ENCODE assay signal across 13 cellular contexts in the genomic region with DNA sequence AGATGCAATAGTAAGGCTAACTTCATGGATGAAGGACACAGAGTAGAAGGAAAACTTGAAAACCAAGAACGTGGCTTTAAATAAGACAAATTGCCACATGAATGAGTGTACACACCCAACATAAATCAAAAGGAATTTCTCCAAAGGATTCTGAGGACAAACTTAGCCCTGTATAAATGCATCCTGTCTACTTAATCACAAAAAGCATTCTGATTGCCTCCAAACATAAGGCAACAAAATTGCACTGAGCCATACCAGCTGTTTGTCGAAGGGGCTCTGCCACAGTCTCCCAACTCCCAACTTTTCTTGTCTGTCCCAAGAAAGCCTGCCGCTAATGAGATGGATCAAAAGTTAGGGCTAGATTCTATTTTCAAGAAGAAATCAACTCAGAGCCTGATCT.
DNase-seq lines count a peak whose midpoint lies in the region; ATAC-seq, FAIRE-seq and TF ChIP-seq lines count a peak whose summit lies in the region.
"Had no signal": no experiment of that assay in that cellular context is flagged by ENCODE, and none has a peak within 500 bp of the region (broad histone marks: within the 10 kb centered on the region; RNA-seq: fewer than 3 reads in every experiment).

No MANE protein-coding gene starts in this region.

- WGBS in body of pancreas, 2 donors = 51 to 66% methylated on average over 3 of the region's 3 CpGs
- 54% methylated on average over 3 of the region's 3 CpGs for WGBS in smooth muscle cell (ENCODE audit: low lambda C conversion rate)
- WGBS in testis, 2 donors = 59 to 70% methylated on average over 3 of the region's 3 CpGs

- H3F3A ChIP-seq in smooth muscle cell (ENCODE audit: low read depth) = peaks cover 31% of the 10 kb centered on the region

- TF ChIP-seq CTCF in body of pancreas (IDR thresholded peaks at IDR 0.05) (no peak), kidney (IDR thresholded peaks at IDR 0.05; ENCODE audit: borderline replicate concordance, extremely low read depth, insufficient read depth) (no peak), smooth muscle cell (IDR thresholded peaks at IDR 0.05; ENCODE audit: borderline replicate concordance, insufficient read depth, poor library complexity, severe bottlenecking) (no peak), testis (IDR thresholded peaks at IDR 0.05) (no peak)

- no peaks in the 10 kb centered on the region for H3K9me3 ChIP-seq in HUES48 (ENCODE audit: control insufficient read depth, insufficient read depth, low read length)
- no peaks in the 10 kb centered on the region for H3K9me3 ChIP-seq in body of pancreas
- no peaks in the 10 kb centered on the region for H3K9me3 ChIP-seq in kidney (ENCODE audit: control insufficient read depth in 1 of 2, low read length in 2 of 2)
- no peaks in the 10 kb centered on the region for H3K9me3 ChIP-seq in smooth muscle cell (replicated peaks; ENCODE audit: low read depth)
- H3K9me3 ChIP-seq in testis = no peaks in the 10 kb centered on the region

- peaks cover 41% of the 10 kb centered on the region for H3K4me1 ChIP-seq in HUES48 (ENCODE audit: control insufficient read depth, insufficient read depth, low read length)
- H3K4me1 ChIP-seq in body of pancreas = peaks cover 38% of the 10 kb centered on the region
- H3K4me1 ChIP-seq in kidney (ENCODE audit: control insufficient read depth in 1 of 2, insufficient read depth in 1 of 2, low read depth in 1 of 2, low read length in 2 of 2) = peaks cover 12 to 23% of the 10 kb centered on the region in 2 donors
- H3K4me1 ChIP-seq in smooth muscle cell (ENCODE audit: low read depth) = peaks cover 32% of the 10 kb centered on the region
- H3K4me1 ChIP-seq in testis = peaks cover 8% of the 10 kb centered on the region

- ATAC-seq in body of pancreas (no peak), GM18517 (IDR thresholded peaks at IDR 0.05; ENCODE audit: unreplicated experiment) (no peak)

- H3K27ac ChIP-seq in HUES48 (ENCODE audit: low read depth, low read length) (peak overlapping the region; percentile 64), body of pancreas (peak overlapping the region; percentile 78 to 87 (median 83)), kidney (ENCODE audit: low read depth in 2 of 2, low read length in 2 of 2) (peak overlapping the region; percentile 5 to 42), smooth muscle cell (ENCODE audit: low read depth) (peak overlapping the region; percentile 78), testis (no peak overlapping the region)
- H3K27ac ChIP-seq: HL-60 had no signal

- H3K4me3 ChIP-seq in HUES48 (ENCODE audit: low read depth, low read length) (no peak overlapping the region), body of pancreas (no peak overlapping the region), kidney (ENCODE audit: low read length in 2 of 2) (no peak overlapping the region), smooth muscle cell (no peak overlapping the region), testis (no peak overlapping the region)

- intact Hi-C loops in body of pancreas (cut with DNase I) = no loop called here
- intact Hi-C loops in kidney (cut with DNase I) = no loop called here
- intact Hi-C loops in testis (cut with DNase I; ENCODE audit: low total_unique reads) = no loop called here

- TF ChIP-seq POLR2A in body of pancreas (IDR thresholded peaks at IDR 0.05) = no peak
- no peak for TF ChIP-seq POLR2A in testis (IDR thresholded peaks at IDR 0.05)

- H3K27me3 ChIP-seq in HUES48 (ENCODE audit: control insufficient read depth, insufficient read depth, low read length) = no peaks in the 10 kb centered on the region
- H3K27me3 ChIP-seq in body of pancreas = no peaks in the 10 kb centered on the region
- H3K27me3 ChIP-seq in smooth muscle cell (ENCODE audit: low read depth) = no peaks in the 10 kb centered on the region
- H3K27me3 ChIP-seq in testis = no peaks in the 10 kb centered on the region

- H3K79me2 ChIP-seq in smooth muscle cell (ENCODE audit: low read depth) = peaks cover 31% of the 10 kb centered on the region

- H4K20me1 ChIP-seq in smooth muscle cell (ENCODE audit: low read depth) = no peaks in the 10 kb centered on the region

- H3K9ac ChIP-seq in HUES48 (ENCODE audit: low read depth, low read length) = no peak overlapping the region
- H3K9ac ChIP-seq in kidney (ENCODE audit: low read length in 2 of 2) = no peak overlapping the region
- no peak overlapping the region for H3K9ac ChIP-seq in smooth muscle cell (ENCODE audit: low read depth)

- peak overlapping the region; percentile 44 for H3K4me2 ChIP-seq in smooth muscle cell

- no peak for DNase-seq in body of pancreas
- DNase-seq in kidney = no peak
- no peak for DNase-seq in smooth muscle cell (lab: John Stamatoyannopoulos, UW; ENCODE audit: unreplicated experiment)
- no peak for DNase-seq in activated gamma-delta T cell treated with Interleukin-2 at 50 U/mL for 16 hours
- DNase-seq in testis = no peak
- no peak for DNase-seq in activated effector memory CD4-positive, alpha-beta T cell treated with Interleukin-2 at 50 U/mL for 16 hours
- DNase-seq: amygdala, NCI-H1105, NCI-H524 treated with DMSO at 0.1 percent for 48 hours had no signal

- no peak overlapping the region for H2AFZ ChIP-seq in smooth muscle cell (ENCODE audit: low read depth)

- H3K36me3 ChIP-seq in HUES48 (ENCODE audit: control insufficient read depth, insufficient read depth, low read length) (no peaks in the 10 kb centered on the region), body of pancreas (replicated peaks in 1 of 2; ENCODE audit: insufficient read depth in 1 of 2, low read depth in 2 of 2) (no peaks in the 10 kb centered on the region), kidney (ENCODE audit: control insufficient read depth in 1 of 2, insufficient read depth in 2 of 2, low read length in 2 of 2) (no peaks in the 10 kb centered on the region), smooth muscle cell (ENCODE audit: low read depth) (no peaks in the 10 kb centered on the region), testis (ENCODE audit: low read depth, missing control alignments) (no peaks in the 10 kb centered on the region)

- no peak for FAIRE-seq in kidney (lab: Jason Lieb, UNC)
- FAIRE-seq: islet of Langerhans had no signal

Comparison
In these comparisons a context has a peak if more than half of its experiments do, and no peak if none do; other contexts are left out.
1. H3K27ac ChIP-seq: peak in HUES48 (single experiment), body of pancreas (4 of 4), kidney (2 of 2) and smooth muscle cell (single experiment); none in testis (0 of 2).